In genomic region chr13:105121221-105121620, GRCh38 we compare ENCODE assay signal across 22 cellular contexts.
DNase-seq lines count a peak whose midpoint lies in the region; ATAC-seq and TF ChIP-seq lines count a peak whose summit lies in the region.
"Had no signal": no experiment of that assay in that cellular context is flagged by ENCODE, and none has a peak within 500 bp of the region (broad histone marks: within the 10 kb centered on the region; RNA-seq: fewer than 3 reads in every experiment).

No MANE protein-coding gene starts in this region.

- peak; percentile 84 for ATAC-seq in left colon
- no peak for ATAC-seq in esophagus mucosa
- ATAC-seq in GM19023 (IDR thresholded peaks at IDR 0.05; ENCODE audit: unreplicated experiment) = no peak
- ATAC-seq: GM12878 had no signal

- no peak overlapping the region for H3K4me3 ChIP-seq in foreskin fibroblast (ENCODE audit: low read depth in 1 of 2, low read length in 2 of 2)
- H3K4me3 ChIP-seq: BLaER1, GM12878 had no signal

- intact Hi-C loops in left colon (cut with DNase I, micrococcal nuclease) = no loop called here

- TF ChIP-seq CTCF in foreskin fibroblast (IDR thresholded peaks at IDR 0.05; ENCODE audit: low read depth, low read length) = no peak

- peak; percentile 40 to 75 for DNase-seq in dermis microvascular lymphatic vessel endothelial cell (ENCODE audit: low read depth in 2 of 2)
- DNase-seq in left colon = peak in 1 of 2 donors; percentile 13
- DNase-seq in foreskin fibroblast = no peak
- DNase-seq: 8988T; ACHN; BE2C; C1 segment of cervical spinal cord; CD4-positive, alpha-beta memory T cell; CD4-positive, CD25-positive, alpha-beta regulatory T cell; CD8-positive, alpha-beta memory T cell; COR-L47; DMS 273 treated with DMSO at 0.1 percent for 48 hours; DMS153; DMS53; DMS79; DND-41; EL; GDM1 had no signal

Comparison
In these comparisons a context has a peak if more than half of its experiments do, and no peak if none do; other contexts are left out.
1. DNase-seq: peak in dermis microvascular lymphatic vessel endothelial cell (2 of 2); none in foreskin fibroblast (0 of 2).